In genomic region chr6:15341311-15341710, GRCh38 we compare ENCODE assay signal across 9 cellular contexts.
DNase-seq lines count a peak whose midpoint lies in the region; ATAC-seq and TF ChIP-seq lines count a peak whose summit lies in the region.
"Had no signal": no experiment of that assay in that cellular context is flagged by ENCODE, and none has a peak within 500 bp of the region (broad histone marks: within the 10 kb centered on the region; RNA-seq: fewer than 3 reads in every experiment).

No MANE protein-coding gene starts in this region.

- WGBS in psoas muscle, 3 donors = 27 to 33% (median 32%) methylated on average over 1 of the region's 1 CpG
- WGBS in prostate gland = 61% methylated on average over 1 of the region's 1 CpG

- H3K27ac Mint-ChIP-seq in activated CD4-positive, alpha-beta T cell treated with anti-CD3 and anti-CD28 coated beads for 36 hours = peak overlapping the region; percentile 71
- H3K27ac Mint-ChIP-seq in activated naive CD8-positive, alpha-beta T cell treated with anti-CD3 and anti-CD28 coated beads, Interleukin-2, amount 50 U/mL, for 24 hours = peak overlapping the region; percentile 79

- POLR2A ChIA-PET in activated CD4-positive, alpha-beta T cell treated with anti-CD3 and anti-CD28 coated beads for 36 hours (lab: Charles Lee) = no interaction called here

- no peaks in the 10 kb centered on the region for H3K27me3 ChIP-seq in psoas muscle (ENCODE audit: insufficient read depth in 3 of 3, low read length in 2 of 3)
- no peaks in the 10 kb centered on the region for H3K27me3 ChIP-seq in prostate gland (replicated peaks; ENCODE audit: insufficient read depth)
- no peaks in the 10 kb centered on the region for H3K27me3 ChIP-seq in dorsolateral prefrontal cortex

- TF ChIP-seq CTCF in psoas muscle (IDR thresholded peaks at IDR 0.05) (no peak), prostate gland (IDR thresholded peaks at IDR 0.05) (no peak), dorsolateral prefrontal cortex (IDR thresholded peaks at IDR 0.05 in 54 of 56, conservative IDR thresholded peaks at IDR 0.05 in 2 of 56; ENCODE audit: low read depth in 1 of 56, partially characterized antibody in 56 of 56) (no peak)

- H3K9me3 Mint-ChIP-seq in activated CD4-positive, alpha-beta T cell treated with anti-CD3 and anti-CD28 coated beads for 36 hours (ENCODE audit: low read depth) = no peaks in the 10 kb centered on the region
- no peaks in the 10 kb centered on the region for H3K9me3 Mint-ChIP-seq in activated naive CD8-positive, alpha-beta T cell treated with anti-CD3 and anti-CD28 coated beads, Interleukin-2, amount 50 U/mL, for 24 hours

- no peak for TF ChIP-seq POLR2A in prostate gland (IDR thresholded peaks at IDR 0.05)

- peaks cover 90% of the 10 kb centered on the region for H3K4me1 Mint-ChIP-seq in activated CD4-positive, alpha-beta T cell treated with anti-CD3 and anti-CD28 coated beads for 36 hours
- peaks cover 91% of the 10 kb centered on the region for H3K4me1 Mint-ChIP-seq in activated naive CD8-positive, alpha-beta T cell treated with anti-CD3 and anti-CD28 coated beads, Interleukin-2, amount 50 U/mL, for 24 hours

- H3K4me3 ChIP-seq in psoas muscle (no peak overlapping the region), prostate gland (no peak overlapping the region), dorsolateral prefrontal cortex (no peak overlapping the region)

- DNase-seq in activated CD4-positive, alpha-beta T cell treated with anti-CD3 and anti-CD28 coated beads for 36 hours = no peak
- no peak for DNase-seq in activated CD4-positive, alpha-beta T cell treated with anti-CD3 and anti-CD28 coated beads for 4 hours
- DNase-seq in LoVo (ENCODE audit: low spot score) = peak; percentile 7
- DNase-seq in activated naive CD8-positive, alpha-beta T cell treated with anti-CD3 and anti-CD28 coated beads, Interleukin-2, amount 50 U/mL, for 24 hours = no peak
- no peak for DNase-seq in psoas muscle
- DNase-seq in prostate gland (ENCODE audit: low spot score) = no peak
- DNase-seq in SW 1271 (lab: John Stamatoyannopoulos, UW) = no peak
- no peak for DNase-seq in dorsolateral prefrontal cortex
- DNase-seq: SK-N-SH had no signal

- H3K36me3 ChIP-seq in psoas muscle (ENCODE audit: insufficient read depth in 1 of 2, low read depth in 1 of 2) (no peaks in the 10 kb centered on the region), prostate gland (no peaks in the 10 kb centered on the region)

- intact Hi-C loops in activated CD4-positive, alpha-beta T cell treated with anti-CD3 and anti-CD28 coated beads for 36 hours (cut with DNase I, micrococcal nuclease) = no loop called here
- intact Hi-C loops in psoas muscle (cut with DNase I) (no loop called here), prostate gland (cut with DNase I) (no loop called here), dorsolateral prefrontal cortex (cut with DNase I) (no loop called here)

- H3K4me1 ChIP-seq in psoas muscle (peaks cover 33% of the 10 kb centered on the region), prostate gland (replicated peaks) (no peaks in the 10 kb centered on the region)

- H3K27me3 Mint-ChIP-seq in activated CD4-positive, alpha-beta T cell treated with anti-CD3 and anti-CD28 coated beads for 36 hours = no peaks in the 10 kb centered on the region
- no peaks in the 10 kb centered on the region for H3K27me3 Mint-ChIP-seq in activated naive CD8-positive, alpha-beta T cell treated with anti-CD3 and anti-CD28 coated beads, Interleukin-2, amount 50 U/mL, for 24 hours

- H3K27ac ChIP-seq in psoas muscle (peak overlapping the region; percentile 1), prostate gland (no peak overlapping the region), dorsolateral prefrontal cortex (no peak overlapping the region)

- H3K4me3 Mint-ChIP-seq in activated CD4-positive, alpha-beta T cell treated with anti-CD3 and anti-CD28 coated beads for 36 hours = no peak overlapping the region
- H3K4me3 Mint-ChIP-seq in activated naive CD8-positive, alpha-beta T cell treated with anti-CD3 and anti-CD28 coated beads, Interleukin-2, amount 50 U/mL, for 24 hours = peak overlapping the region; percentile 64

- CTCF ChIA-PET in activated CD4-positive, alpha-beta T cell treated with anti-CD3 and anti-CD28 coated beads for 36 hours (lab: Charles Lee) = interaction anchor here (1.2 to 2.0 kb wide), 2 partner anchors 8 to 49 kb away, joined by 5 to 8 read pairs; no protein-coding TSS in a partner anchor

- peak; percentile 50 for ATAC-seq in activated CD4-positive, alpha-beta T cell treated with anti-CD3 and anti-CD28 coated beads for 36 hours
- ATAC-seq in activated naive CD8-positive, alpha-beta T cell treated with anti-CD3 and anti-CD28 coated beads, Interleukin-2, amount 50 U/mL, for 24 hours = peak; percentile 34
- peak; percentile 79 to 89 (median 82) for ATAC-seq in psoas muscle

- H3K9me3 ChIP-seq in psoas muscle = no peaks in the 10 kb centered on the region
- no peaks in the 10 kb centered on the region for H3K9me3 ChIP-seq in prostate gland
- H3K9me3 ChIP-seq: SK-N-SH had no signal

- H3K36me3 Mint-ChIP-seq in activated CD4-positive, alpha-beta T cell treated with anti-CD3 and anti-CD28 coated beads for 36 hours (ENCODE audit: low read depth) = peaks cover 11% of the 10 kb centered on the region
- H3K36me3 Mint-ChIP-seq in activated naive CD8-positive, alpha-beta T cell treated with anti-CD3 and anti-CD28 coated beads, Interleukin-2, amount 50 U/mL, for 24 hours (ENCODE audit: low read depth) = peaks cover 7% of the 10 kb centered on the region
